Comparison of ENCODE assay signal across 29 cellular contexts in the genomic region with DNA sequence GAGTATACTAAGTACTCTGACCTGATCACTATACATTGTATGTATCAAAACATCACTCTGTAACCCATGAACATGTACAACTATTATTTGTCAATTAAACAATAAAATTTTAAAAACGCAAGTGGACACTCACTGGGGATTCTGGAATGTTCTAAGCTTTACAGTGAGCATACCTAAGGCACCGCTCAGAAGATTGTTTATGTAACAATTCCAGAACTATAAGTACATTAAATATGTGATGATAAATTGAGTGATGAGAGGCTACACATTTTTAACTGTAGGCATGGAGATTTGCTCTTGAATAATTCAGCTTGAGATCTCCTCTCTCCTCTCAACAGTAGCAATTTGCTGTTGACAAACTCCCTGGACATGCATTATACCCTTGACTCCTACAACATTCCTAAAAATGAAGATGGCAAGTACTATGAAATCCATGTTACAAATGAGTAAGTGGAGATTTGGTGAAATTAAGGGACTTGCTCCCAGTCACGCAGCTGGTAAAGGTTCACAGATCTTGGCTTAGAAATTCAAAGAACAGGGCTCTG.
"Had no signal": no experiment of that assay in that cellular context is flagged by ENCODE, and none has a peak within 500 bp of the region (broad histone marks: within the 10 kb centered on the region; RNA-seq: fewer than 3 reads in every experiment).

No MANE protein-coding gene starts in this region.

- H3K36me3 Mint-ChIP-seq: activated naive CD4-positive, alpha-beta T cell treated with anti-CD3 and anti-CD28 coated beads, Interleukin-2, amount 50 U/mL, for 72 hours; natural killer cell had no signal

- H3K36me3 ChIP-seq: adrenal gland, gastrocnemius medialis, pancreas, right atrium auricular region, tibial artery had no signal

- H3K9me3 Mint-ChIP-seq: activated B cell treated with CpG ODN at 0.5 μM for 24 hours; activated naive CD4-positive, alpha-beta T cell treated with anti-CD3 and anti-CD28 coated beads, Interleukin-2, amount 50 U/mL, for 72 hours; activated T-cell treated with anti-CD3 and anti-CD28 coated beads, Interleukin-2, amount 50 U/mL, for 24 hours; activated T-helper 17 cell treated with anti-CD3 and anti-CD28 coated beads, Interleukin-2, amount 50 U/mL, for 72 hours; dendritic cell treated with granulocyte-macrophage colony-stimulating factor and Interleukin-4, amounts not matched to agents 40 ng/mL and 50 ng/mL, for 4 days; natural killer cell; stimulated activated naive CD8-positive, alpha-beta T cell treated with anti-CD3 and anti-CD28 coated beads, Interleukin-15, Interleukin-2, amounts not matched to agents 100 ng/mL and 50 ng/mL, for 24 hours; T-helper 1 cell treated with Interleukin-12 subunit alpha and Interleukin-12 subunit beta and Interleukin-4 antibody, amounts not matched to agents 30 μg/mL and 1 μg/mL, for 36 hours had no signal

- H3K4me3 Mint-ChIP-seq: activated B cell treated with CpG ODN at 0.5 μM for 24 hours; activated CD4-positive, alpha-beta T cell treated with anti-CD3 and anti-CD28 coated beads for 36 hours; activated T-cell treated with anti-CD3 and anti-CD28 coated beads, Interleukin-2, amount 50 U/mL, for 24 hours; activated T-helper 17 cell treated with anti-CD3 and anti-CD28 coated beads, Interleukin-2, amount 50 U/mL, for 72 hours; dendritic cell treated with granulocyte-macrophage colony-stimulating factor and Interleukin-4, amounts not matched to agents 40 ng/mL and 50 ng/mL, for 4 days; natural killer cell; stimulated activated naive CD8-positive, alpha-beta T cell treated with anti-CD3 and anti-CD28 coated beads, Interleukin-15, Interleukin-2, amounts not matched to agents 100 ng/mL and 50 ng/mL, for 24 hours; T-helper 1 cell treated with Interleukin-12 subunit alpha and Interleukin-12 subunit beta and Interleukin-4 antibody, amounts not matched to agents 30 μg/mL and 1 μg/mL, for 36 hours had no signal

- ATAC-seq: activated CD4-positive, alpha-beta T cell treated with anti-CD3 and anti-CD28 coated beads for 36 hours; activated naive CD4-positive, alpha-beta T cell treated with anti-CD3 and anti-CD28 coated beads, Interleukin-2, amount 50 U/mL, for 72 hours; activated T-helper 17 cell treated with anti-CD3 and anti-CD28 coated beads, Interleukin-2, amount 50 U/mL, for 72 hours; gastrocnemius medialis; left ventricle myocardium superior; pancreas; psoas muscle had no signal

- H3K27me3 ChIP-seq: gastrocnemius medialis, pancreas, right atrium auricular region, tibial artery had no signal

- H3K27ac ChIP-seq: adrenal gland, gastrocnemius medialis, pancreas, psoas muscle, right atrium auricular region, tibial artery had no signal

- H3K27ac Mint-ChIP-seq: activated B cell treated with CpG ODN at 0.5 μM for 24 hours; activated CD4-positive, alpha-beta T cell treated with anti-CD3 and anti-CD28 coated beads for 36 hours; activated naive CD4-positive, alpha-beta T cell treated with anti-CD3 and anti-CD28 coated beads, Interleukin-2, amount 50 U/mL, for 72 hours; activated T-cell treated with anti-CD3 and anti-CD28 coated beads, Interleukin-2, amount 50 U/mL, for 24 hours; activated T-helper 17 cell treated with anti-CD3 and anti-CD28 coated beads, Interleukin-2, amount 50 U/mL, for 72 hours; dendritic cell treated with granulocyte-macrophage colony-stimulating factor and Interleukin-4, amounts not matched to agents 40 ng/mL and 50 ng/mL, for 4 days; natural killer cell; stimulated activated naive CD8-positive, alpha-beta T cell treated with anti-CD3 and anti-CD28 coated beads, Interleukin-15, Interleukin-2, amounts not matched to agents 100 ng/mL and 50 ng/mL, for 24 hours; T-helper 1 cell treated with Interleukin-12 subunit alpha and Interleukin-12 subunit beta and Interleukin-4 antibody, amounts not matched to agents 30 μg/mL and 1 μg/mL, for 36 hours had no signal

- H3K4me3 ChIP-seq: adrenal gland, gastrocnemius medialis, pancreas, psoas muscle, right atrium auricular region, tibial artery had no signal

- H3K9me3 ChIP-seq: adrenal gland, gastrocnemius medialis, pancreas, psoas muscle, right atrium auricular region, tibial artery had no signal

- DNase-seq: activated B cell treated with CpG ODN at 0.5 μM for 24 hours; activated CD4-positive, alpha-beta T cell treated with anti-CD3 and anti-CD28 coated beads for 36 hours; activated CD4-positive, alpha-beta T cell treated with anti-CD3 and anti-CD28 coated beads, Interleukin-2, amount 50 U/mL, for 4 hours; activated CD8-positive, alpha-beta memory T cell treated with anti-CD3 and anti-CD28 coated beads for 24 hours; activated CD8-positive, alpha-beta memory T cell treated with anti-CD3 and anti-CD28 coated beads, Interleukin-2, amount 50 U/mL, for 4 hours; activated T-cell treated with anti-CD3 and anti-CD28 coated beads, Interleukin-2, amount 50 U/mL, for 24 hours; adrenal gland; cerebellar nuclear complex; effector CD4-positive, alpha-beta T cell; erythroblast; gastrocnemius medialis; hypothalamus; left ventricle myocardium superior; mammary epithelial cell; midbrain; natural killer cell; pancreas; psoas muscle; stimulated activated CD4-positive, alpha-beta T cell treated with anti-CD3 and anti-CD28 coated beads, Interleukin-12 subunit alpha, Interleukin-12 subunit beta, amount 100 ng/mL, for 4 hours; stimulated activated CD4-positive, alpha-beta T cell treated with anti-CD3 and anti-CD28 coated beads, Interleukin-4, amount 100 ng/mL, for 4 hours; substantia nigra; T1000; tibial artery had no signal

- H3K4me1 ChIP-seq: adrenal gland, pancreas, psoas muscle had no signal

- H3K4me1 Mint-ChIP-seq: activated CD4-positive, alpha-beta T cell treated with anti-CD3 and anti-CD28 coated beads for 36 hours; activated T-helper 17 cell treated with anti-CD3 and anti-CD28 coated beads, Interleukin-2, amount 50 U/mL, for 72 hours; natural killer cell had no signal
